ENCODE assay signal across 8 cellular contexts in the genomic region with DNA sequence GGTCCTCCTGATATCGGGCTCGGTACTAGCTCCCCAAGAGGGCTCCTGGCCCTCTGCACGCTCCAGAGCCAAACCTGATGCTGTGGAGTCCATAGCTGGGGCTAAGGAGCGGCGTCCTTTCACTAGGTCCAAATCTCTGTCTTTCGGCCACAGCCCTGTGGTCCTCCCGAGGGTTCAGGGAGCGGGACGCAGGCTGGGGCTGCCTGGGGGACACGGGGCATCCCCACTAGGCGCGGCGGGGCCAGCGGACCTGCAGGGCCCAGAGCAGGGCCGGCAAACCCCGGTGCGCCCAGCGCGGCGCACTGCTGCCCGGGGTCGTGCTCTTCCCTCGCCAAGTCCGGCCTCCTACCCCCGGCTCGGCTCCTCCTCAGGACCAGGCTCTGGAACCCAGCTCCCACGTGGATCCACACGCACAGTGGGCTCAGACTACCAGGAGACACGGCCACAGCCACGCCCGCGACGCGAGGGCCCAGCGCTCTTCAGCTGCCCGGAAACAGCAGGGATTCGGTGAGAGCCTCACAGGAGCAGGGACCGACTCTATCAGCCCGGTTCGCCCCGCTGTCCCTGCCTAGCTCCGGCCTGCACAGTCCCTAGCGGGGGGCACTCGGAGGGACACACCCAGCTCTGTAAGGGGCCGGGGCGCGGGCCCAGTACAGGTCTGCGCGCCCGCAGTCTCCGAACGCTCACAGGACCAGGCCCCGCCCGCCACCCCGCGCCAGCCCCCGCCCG. TPM values are rescaled to one million over a fixed set of nuclear protein-coding genes. Genes with fewer than 3 reads are reported as not detected.
DNase-seq lines count a peak whose midpoint lies in the region; ATAC-seq, FAIRE-seq and TF ChIP-seq lines count a peak whose summit lies in the region.

No MANE protein-coding gene starts in this region.

- peak overlapping the region; percentile 72 to 82 (median 78) for H3K27ac ChIP-seq in Peyer's patch
- H3K27ac ChIP-seq in K562 (ENCODE audit: extremely low read depth, low read depth, low read length) = peak overlapping the region; percentile 72
- no peak overlapping the region for H3K27ac ChIP-seq in iPS DF 6.9 (ENCODE audit: low read length)
- H3K27ac ChIP-seq in rectal smooth muscle tissue (ENCODE audit: low read depth, low read length) = peak overlapping the region; percentile 69

- H3K36me3 ChIP-seq in Peyer's patch (peaks cover 0 to 23% (median 0%) of the 10 kb centered on the region in 3 donors), K562 (ENCODE audit: control insufficient read depth, insufficient read depth, low read length) (peaks cover 23% of the 10 kb centered on the region; the same call in 2 of the 3 replicates), iPS DF 6.9 (ENCODE audit: control insufficient read depth, insufficient read depth, low read length) (no peaks in the 10 kb centered on the region), rectal smooth muscle tissue (ENCODE audit: control insufficient read depth, insufficient read depth, low read length) (peaks cover 15% of the 10 kb centered on the region)

- H3K9me3 ChIP-seq in Peyer's patch (peaks cover 0 to under 1% (median 0%) of the 10 kb centered on the region in 4 donors), K562 (replicated peaks; ENCODE audit: control insufficient read depth, insufficient read depth, low read depth, low read length) (no peaks in the 10 kb centered on the region), iPS DF 6.9 (ENCODE audit: control insufficient read depth, insufficient read depth, low read length) (peaks cover under 1% of the 10 kb centered on the region; the same call in 1 of the 2 replicates)

- TF ChIP-seq RAD21 in K562 (CRISPR knock-in tag; conservative IDR thresholded peaks at IDR 0.05 in 1 of 2, IDR thresholded peaks at IDR 0.05 in 1 of 2) = no peak

- POLR2A ChIA-PET in K562 (lab: Yijun Ruan, JAX) = interaction anchor here (0.7 to 1.7 kb wide), 2 partner anchors 20 to 37 kb away, joined by 3 to 4 read pairs; partner anchors contain the start of gene MRPS5

- TF ChIP-seq POLR2A in Peyer's patch (IDR thresholded peaks at IDR 0.05) (no peak), K562 (conservative IDR thresholded peaks at IDR 0.05) (no peak)

- no peak for TF ChIP-seq EP300 in K562 (IDR thresholded peaks at IDR 0.05; ENCODE audit: low read length)

- H3K4me1 ChIP-seq in Peyer's patch = peaks cover 0 to 11% (median 0%) of the 10 kb centered on the region in 4 donors
- peaks cover 4 to 16% of the 10 kb centered on the region in 2 experiments; a peak in 4 of 5 replicates for H3K4me1 ChIP-seq in K562 (replicated peaks in 1 of 2; ENCODE audit: control insufficient read depth in 2 of 2, insufficient read depth in 2 of 2, low read length in 2 of 2)
- no peaks in the 10 kb centered on the region; the same call in 1 of the 2 replicates for H3K4me1 ChIP-seq in iPS DF 6.9 (ENCODE audit: control insufficient read depth, insufficient read depth, low read length)
- H3K4me1 ChIP-seq in rectal smooth muscle tissue (ENCODE audit: control insufficient read depth, insufficient read depth, low read length) = peaks cover 2% of the 10 kb centered on the region

- H3K79me2 ChIP-seq in K562 (ENCODE audit: control insufficient read depth, insufficient read depth, low read length) = peaks cover 11% of the 10 kb centered on the region

- peak overlapping the region; percentile 67 to 95 (median 72) for H3K4me3 ChIP-seq in Peyer's patch
- peak overlapping the region; percentile 73 for H3K4me3 ChIP-seq in K562
- H3K4me3 ChIP-seq in iPS DF 6.9 (ENCODE audit: low read length) = peak overlapping the region; percentile 61; the same call in 1 of the 2 replicates
- peak overlapping the region; percentile 90 for H3K4me3 ChIP-seq in rectal smooth muscle tissue (ENCODE audit: low read length)

- ATAC-seq in GM18907 (IDR thresholded peaks at IDR 0.05; ENCODE audit: unreplicated experiment) (peak; percentile 54), HG03066 (IDR thresholded peaks at IDR 0.05; ENCODE audit: low read depth, unreplicated experiment) (peak; percentile 37), K562 (peak; percentile 81)

- DNase-seq in CD1c-positive myeloid dendritic cell (ENCODE audit: extremely low spot score) = peak; percentile 26
- peak; percentile 34 to 75 (median 67) for DNase-seq in Peyer's patch
- DNase-seq in K562 (ENCODE audit: extremely low read depth in 1 of 4, low spot score in 3 of 4) = peak; percentile 65 to 83 (median 76)
- DNase-seq in iPS DF 6.9 (ENCODE audit: low read depth, low spot score) = no peak
- DNase-seq in NK-92 treated with Interleukin-12 subunit alpha and Interleukin-12 subunit beta, amount 100 ng/mL, for 24 hours (lab: John Stamatoyannopoulos, UW) = no peak

- intact Hi-C loops in K562 (cut with micrococcal nuclease) = no loop called here

- H4K20me1 ChIP-seq in K562 (replicated peaks; ENCODE audit: control insufficient read depth, insufficient read depth, low read length) = no peaks in the 10 kb centered on the region

- H2AFZ ChIP-seq in K562 (ENCODE audit: low read depth, low read length) = peak overlapping the region; percentile 94

- BruUV-seq in K562 (replicated peaks; lab: Mats Ljungman, UMichigan) = TSS peak; percentile 7

- peak overlapping the region; percentile 78 to 97 for H3K9ac ChIP-seq in K562 (ENCODE audit: insufficient read depth in 1 of 2, low read depth in 2 of 2, low read length in 2 of 2)
- peak overlapping the region; percentile 40 for H3K9ac ChIP-seq in rectal smooth muscle tissue (ENCODE audit: low read length)

- in situ Hi-C loops in K562 (cut with MboI) = no loop called here

- CTCF ChIA-PET in K562 (lab: Yijun Ruan, JAX; ENCODE audit: low intra/inter-chr PET ratio) = no interaction called here

- H3K4me2 ChIP-seq in K562 (ENCODE audit: insufficient read depth, low read length) = peak overlapping the region; percentile 91

- TF ChIP-seq CTCF in Peyer's patch (IDR thresholded peaks at IDR 0.05) = no peak
- TF ChIP-seq CTCF in K562 (IDR thresholded peaks at IDR 0.05 in 2 of 3, conservative IDR thresholded peaks at IDR 0.05 in 1 of 3; ENCODE audit: insufficient read depth in 2 of 3, low read depth in 1 of 3, low read length in 3 of 3) = no peak

- 8% methylated on average over 37 of the region's 58 CpGs for WGBS in K562 (ENCODE audit: insufficient coverage, low coverage, missing lambda C conversion rate)
- no CpG with 5 or more reads among the region's 58 CpGs for WGBS in iPS DF 6.9 (ENCODE audit: insufficient coverage, insufficient read length)

- peak; percentile 6 for FAIRE-seq in K562 (lab: Jason Lieb, UNC)

- H3K9me1 ChIP-seq in K562 (ENCODE audit: control insufficient read depth, insufficient read depth, low read length) = no peaks in the 10 kb centered on the region

- no peaks in the 10 kb centered on the region for H3K27me3 ChIP-seq in Peyer's patch
- no peaks in the 10 kb centered on the region for H3K27me3 ChIP-seq in K562 (ENCODE audit: control insufficient read depth in 2 of 2, insufficient read depth in 2 of 2, low read length in 2 of 2)
- H3K27me3 ChIP-seq in iPS DF 6.9 (ENCODE audit: control insufficient read depth, insufficient read depth, low read length) = no peaks in the 10 kb centered on the region; the same call in none of the 2 replicates
- H3K27me3 ChIP-seq in rectal smooth muscle tissue (ENCODE audit: control insufficient read depth, insufficient read depth, low read length) = no peaks in the 10 kb centered on the region

RNA-seq across cellular contexts. Expression of gene ZNF514, which starts 0.6 kb away (rescaled TPM):
- total RNA-seq in Peyer's patch = 10 to 100 TPM; 14.2 to 52.0 (median 23.6) TPM
- 29.4 and 53.1 TPM in 2 replicates for total RNA-seq in K562 (2011; cell fraction: chromatin; rRNA removed; ENCODE audit: low replicate concordance)
- total RNA-seq in K562 (2011; cell fraction: nucleolus; rRNA removed) = 26.8 and 30.5 TPM in 2 replicates
- 35.5 and 54.2 TPM in 2 replicates for total RNA-seq in K562 (2011; cell fraction: nucleoplasm; rRNA removed)
- total RNA-seq in K562 (2014; rRNA removed) = 7.5 and 8.7 TPM in 2 replicates
- 11.2 and 11.9 TPM in 2 replicates for total RNA-seq in K562 (2014; rRNA removed; fragmentation: Illumina TruSeq; extraction: Trizol)
- total RNA-seq in K562 (2015; rRNA removed; fragmentation: Illumina TruSeq; extraction: Trizol) = 11.2 and 11.4 TPM in 2 replicates
- total RNA-seq in K562 (2021) = 13.8 and 15.5 TPM in 2 replicates
- 17.7 and 21.9 TPM in 2 replicates for polyA plus RNA-seq in K562 (2011; rRNA removed)
- 6.3 and 9.8 TPM in 2 replicates for polyA plus RNA-seq in K562 (2011; cell fraction: cytosol; rRNA removed)
- 37.4 and 38.9 TPM in 2 replicates for polyA plus RNA-seq in K562 (2011; cell fraction: nucleus; rRNA removed)
- 9.6 and 13.4 TPM in 2 replicates for polyA plus RNA-seq in K562 (2012)
- 11.2 and 11.7 TPM in 2 replicates for polyA plus RNA-seq in K562 (2014; fragmentation: Illumina TruSeq; extraction: Trizol)
- 10 to 100 TPM; 10.0 to 11.0 TPM for polyA plus RNA-seq in K562 (2014; fragmentation: Nextera tagmentation; extraction: Ambion mirVana)
- polyA plus RNA-seq in K562 (2014; rRNA removed) = 13.0 and 14.7 TPM in 2 replicates
- polyA minus RNA-seq in K562 (2011; rRNA and poly(A)+ RNA removed) = 13.8 and 19.2 TPM in 2 replicates
- 7.1 and 7.4 TPM in 2 replicates for polyA minus RNA-seq in K562 (2011; cell fraction: cytosol; rRNA and poly(A)+ RNA removed)
- 19.9 and 33.3 TPM in 2 replicates for polyA minus RNA-seq in K562 (2011; cell fraction: nucleus; rRNA and poly(A)+ RNA removed)

RNA-seq across cellular contexts. Expression of gene ZNF2, which starts 6.6 kb away (rescaled TPM):
- 1 to 10 TPM in 3 of 4 donors, not detected in 1; 3.2 to 3.8 (median 3.7) TPM for total RNA-seq in Peyer's patch
- total RNA-seq in K562 (2011; cell fraction: chromatin; rRNA removed; ENCODE audit: low replicate concordance) = 4.1 and 7.4 TPM in 2 replicates
- total RNA-seq in K562 (2011; cell fraction: nucleolus; rRNA removed) = 3.7 and 5.2 TPM in 2 replicates
- 4.3 and 4.4 TPM in 2 replicates for total RNA-seq in K562 (2011; cell fraction: nucleoplasm; rRNA removed)
- total RNA-seq in K562 (2014; rRNA removed) = 2.3 and 2.9 TPM in 2 replicates
- 3.2 and 3.9 TPM in 2 replicates for total RNA-seq in K562 (2014; rRNA removed; fragmentation: Illumina TruSeq; extraction: Trizol)
- total RNA-seq in K562 (2015; rRNA removed; fragmentation: Illumina TruSeq; extraction: Trizol) = 3.4 and 4.5 TPM in 2 replicates
- total RNA-seq in K562 (2021) = 2.2 and 2.5 TPM in 2 replicates
- polyA plus RNA-seq in K562 (2011; rRNA removed) = 3.6 and 3.9 TPM in 2 replicates
- polyA plus RNA-seq in K562 (2011; cell fraction: cytosol; rRNA removed) = 2.0 and 2.7 TPM in 2 replicates
- 2.9 and 3.7 TPM in 2 replicates for polyA plus RNA-seq in K562 (2011; cell fraction: nucleus; rRNA removed)
- 1.6 and 1.9 TPM in 2 replicates for polyA plus RNA-seq in K562 (2012)
- polyA plus RNA-seq in K562 (2014; fragmentation: Illumina TruSeq; extraction: Trizol) = 2.8 and 3.4 TPM in 2 replicates
- 1 to 10 TPM; 3.3 to 4.2 TPM for polyA plus RNA-seq in K562 (2014; fragmentation: Nextera tagmentation; extraction: Ambion mirVana)
- polyA plus RNA-seq in K562 (2014; rRNA removed) = 1.6 and 2.0 TPM in 2 replicates
- 6.2 and 8.0 TPM in 2 replicates for polyA minus RNA-seq in K562 (2011; rRNA and poly(A)+ RNA removed)
- 2.6 and 2.8 TPM in 2 replicates for polyA minus RNA-seq in K562 (2011; cell fraction: cytosol; rRNA and poly(A)+ RNA removed)
- polyA minus RNA-seq in K562 (2011; cell fraction: nucleus; rRNA and poly(A)+ RNA removed) = 2.7 and 3.1 TPM in 2 replicates

RNA-seq across cellular contexts. Expression of gene MRPS5, which starts 37.4 kb away (rescaled TPM):
- 10 to 100 TPM; 52.0 to 87.3 (median 66.2) TPM for total RNA-seq in Peyer's patch
- 66.4 and 131 TPM in 2 replicates for total RNA-seq in K562 (2011; cell fraction: chromatin; rRNA removed; ENCODE audit: low replicate concordance)
- 51.5 and 69.3 TPM in 2 replicates for total RNA-seq in K562 (2011; cell fraction: nucleolus; rRNA removed)
- 82.0 and 106 TPM in 2 replicates for total RNA-seq in K562 (2011; cell fraction: nucleoplasm; rRNA removed)
- 147 and 148 TPM in 2 replicates for total RNA-seq in K562 (2014; rRNA removed)
- 110 and 115 TPM in 2 replicates for total RNA-seq in K562 (2014; rRNA removed; fragmentation: Illumina TruSeq; extraction: Trizol)
- 121 and 129 TPM in 2 replicates for total RNA-seq in K562 (2015; rRNA removed; fragmentation: Illumina TruSeq; extraction: Trizol)
- 90.7 and 92.1 TPM in 2 replicates for total RNA-seq in K562 (2021)
- polyA plus RNA-seq in K562 (2011; rRNA removed) = 87.7 and 115 TPM in 2 replicates
- 69.2 and 80.0 TPM in 2 replicates for polyA plus RNA-seq in K562 (2011; cell fraction: cytosol; rRNA removed)
- polyA plus RNA-seq in K562 (2011; cell fraction: nucleus; rRNA removed) = 109 and 150 TPM in 2 replicates
- 70.1 and 91.3 TPM in 2 replicates for polyA plus RNA-seq in K562 (2012)
- 113 and 150 TPM in 2 replicates for polyA plus RNA-seq in K562 (2014; fragmentation: Illumina TruSeq; extraction: Trizol)
- polyA plus RNA-seq in K562 (2014; fragmentation: Nextera tagmentation; extraction: Ambion mirVana) = 100 to 1,000 TPM in 1 of 2 experiments, 10 to 100 TPM in 1; 85.0 to 118 TPM
- 162 and 170 TPM in 2 replicates for polyA plus RNA-seq in K562 (2014; rRNA removed)
- polyA minus RNA-seq in K562 (2011; rRNA and poly(A)+ RNA removed) = 71.8 and 80.3 TPM in 2 replicates
- polyA minus RNA-seq in K562 (2011; cell fraction: cytosol; rRNA and poly(A)+ RNA removed) = 32.1 and 35.6 TPM in 2 replicates
- 47.5 and 52.8 TPM in 2 replicates for polyA minus RNA-seq in K562 (2011; cell fraction: nucleus; rRNA and poly(A)+ RNA removed)

RNA-seq across cellular contexts. Expression of gene ZNF892, which starts 48.3 kb away (rescaled TPM):
- total RNA-seq in Peyer's patch (10 to 100 TPM in 1 of 4 donors, 1 to 10 TPM in 3; 2.7 to 16.5 (median 6.6) TPM), K562 (2014; rRNA removed) (0.08 TPM in 1 of 2 replicates, not detected in the other), K562 (2014; rRNA removed; fragmentation: Illumina TruSeq; extraction: Trizol) (0.07 and 0.10 TPM in 2 replicates), K562 (2015; rRNA removed; fragmentation: Illumina TruSeq; extraction: Trizol) (not detected in 2 replicates), K562 (2021) (0.13 and 0.29 TPM in 2 replicates)
- 0.37 TPM in 1 of 2 replicates, not detected in the other for total RNA-seq in K562 (2011; cell fraction: chromatin; rRNA removed; ENCODE audit: low replicate concordance)
- not detected in 2 replicates for total RNA-seq in K562 (2011; cell fraction: nucleolus; rRNA removed)
- not detected in 2 replicates for total RNA-seq in K562 (2011; cell fraction: nucleoplasm; rRNA removed)
- polyA plus RNA-seq in K562 (2011; rRNA removed) (not detected in 2 replicates), K562 (2014; fragmentation: Illumina TruSeq; extraction: Trizol) (not detected in 2 replicates), K562 (2014; fragmentation: Nextera tagmentation; extraction: Ambion mirVana) (not detected), K562 (2014; rRNA removed) (0.09 TPM in 1 of 2 replicates, not detected in the other)
- not detected in 2 replicates for polyA plus RNA-seq in K562 (2011; cell fraction: cytosol; rRNA removed)
- polyA plus RNA-seq in K562 (2011; cell fraction: nucleus; rRNA removed) = not detected in 2 replicates
- not detected in 2 replicates for polyA plus RNA-seq in K562 (2012)
- not detected in 2 replicates for polyA minus RNA-seq in K562 (2011; rRNA and poly(A)+ RNA removed)
- polyA minus RNA-seq in K562 (2011; cell fraction: cytosol; rRNA and poly(A)+ RNA removed) = not detected in 2 replicates
- polyA minus RNA-seq in K562 (2011; cell fraction: nucleus; rRNA and poly(A)+ RNA removed) = not detected in 2 replicates

Comparison
In these comparisons a context has a peak if more than half of its experiments do, and no peak if none do; other contexts are left out.
1. DNase-seq: peak in CD1c-positive myeloid dendritic cell (single experiment), Peyer's patch (3 of 3) and K562 (4 of 4); none in iPS DF 6.9 (single experiment) and NK-92 treated with Interleukin-12 subunit alpha and Interleukin-12 subunit beta, amount 100 ng/mL, for 24 hours (single experiment).
2. Peak in every context shown above with its lines, with median percentiles within 50 percentile points of each other: ATAC-seq and H3K4me3 ChIP-seq.